In the genomic region with DNA sequence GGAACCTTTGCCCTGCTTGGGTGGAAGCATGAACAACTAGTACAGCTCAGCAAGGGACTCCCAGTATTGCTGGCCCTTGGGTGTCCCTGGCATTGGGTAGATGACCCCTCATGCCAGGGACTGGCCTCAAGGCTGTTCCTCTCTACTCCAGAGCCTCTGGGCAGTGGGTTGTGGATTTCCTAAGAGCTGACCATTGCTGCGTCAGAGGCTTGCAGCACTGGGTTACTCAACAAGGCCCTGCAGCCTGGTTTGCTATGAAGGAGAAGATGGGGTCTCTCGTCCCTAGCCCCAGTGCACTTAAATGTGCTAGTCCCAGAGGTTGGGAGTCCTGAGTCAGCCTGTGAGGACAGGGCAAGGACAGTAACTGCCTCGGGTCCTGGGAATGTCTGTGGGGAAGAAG, we compare ENCODE assay signal across 2 cellular contexts.
TF ChIP-seq lines count a peak whose summit lies in the region.

No MANE protein-coding gene starts in this region.

TF ChIP-seq in GM12878, 131 proteins besides CTCF, POLR2A, EP300 and RAD21:
- TF ChIP-seq SPI1 (IDR thresholded peaks at IDR 0.05; ENCODE audit: borderline replicate concordance, insufficient read depth, low read depth, low read length) = no peak
- no peak for TF ChIP-seq ETV6 (conservative IDR thresholded peaks at IDR 0.05 in 1 of 2, IDR thresholded peaks at IDR 0.05 in 1 of 2; ENCODE audit: borderline replicate concordance in 1 of 2, low read depth in 1 of 2)
- no peak for TF ChIP-seq TCF7 (IDR thresholded peaks at IDR 0.05; ENCODE audit: borderline replicate concordance)
- TF ChIP-seq PML (IDR thresholded peaks at IDR 0.05; ENCODE audit: low read length) = no peak
- TF ChIP-seq STAT1 (conservative IDR thresholded peaks at IDR 0.05) = no peak
TF ChIP-seq in GM12878: peak in this region for 0.

TF ChIP-seq in GM23338, 12 proteins besides CTCF, POLR2A, EP300 and RAD21:
- TF ChIP-seq JUNB (IDR thresholded peaks at IDR 0.05; ENCODE audit: unreplicated experiment) (no peak), STAT1 (IDR thresholded peaks at IDR 0.05; ENCODE audit: unreplicated experiment) (no peak), CREB1 (CRISPR knock-in tag; IDR thresholded peaks at IDR 0.05; ENCODE audit: low read depth) (no peak), EZH2 (IDR thresholded peaks at IDR 0.05; ENCODE audit: low read depth, unreplicated experiment) (no peak), ZNF331 (CRISPR knock-in tag; IDR thresholded peaks at IDR 0.05; ENCODE audit: low read depth) (no peak), ZNF114 (CRISPR knock-in tag; IDR thresholded peaks at IDR 0.05) (no peak), POLR2AphosphoS5 (IDR thresholded peaks at IDR 0.05; ENCODE audit: low read depth) (no peak), NANOG (IDR thresholded peaks at IDR 0.05; ENCODE audit: borderline replicate concordance) (no peak), EZH2phosphoT487 (IDR thresholded peaks at IDR 0.05; ENCODE audit: unreplicated experiment) (no peak)
- TF ChIP-seq, protein P1, sequence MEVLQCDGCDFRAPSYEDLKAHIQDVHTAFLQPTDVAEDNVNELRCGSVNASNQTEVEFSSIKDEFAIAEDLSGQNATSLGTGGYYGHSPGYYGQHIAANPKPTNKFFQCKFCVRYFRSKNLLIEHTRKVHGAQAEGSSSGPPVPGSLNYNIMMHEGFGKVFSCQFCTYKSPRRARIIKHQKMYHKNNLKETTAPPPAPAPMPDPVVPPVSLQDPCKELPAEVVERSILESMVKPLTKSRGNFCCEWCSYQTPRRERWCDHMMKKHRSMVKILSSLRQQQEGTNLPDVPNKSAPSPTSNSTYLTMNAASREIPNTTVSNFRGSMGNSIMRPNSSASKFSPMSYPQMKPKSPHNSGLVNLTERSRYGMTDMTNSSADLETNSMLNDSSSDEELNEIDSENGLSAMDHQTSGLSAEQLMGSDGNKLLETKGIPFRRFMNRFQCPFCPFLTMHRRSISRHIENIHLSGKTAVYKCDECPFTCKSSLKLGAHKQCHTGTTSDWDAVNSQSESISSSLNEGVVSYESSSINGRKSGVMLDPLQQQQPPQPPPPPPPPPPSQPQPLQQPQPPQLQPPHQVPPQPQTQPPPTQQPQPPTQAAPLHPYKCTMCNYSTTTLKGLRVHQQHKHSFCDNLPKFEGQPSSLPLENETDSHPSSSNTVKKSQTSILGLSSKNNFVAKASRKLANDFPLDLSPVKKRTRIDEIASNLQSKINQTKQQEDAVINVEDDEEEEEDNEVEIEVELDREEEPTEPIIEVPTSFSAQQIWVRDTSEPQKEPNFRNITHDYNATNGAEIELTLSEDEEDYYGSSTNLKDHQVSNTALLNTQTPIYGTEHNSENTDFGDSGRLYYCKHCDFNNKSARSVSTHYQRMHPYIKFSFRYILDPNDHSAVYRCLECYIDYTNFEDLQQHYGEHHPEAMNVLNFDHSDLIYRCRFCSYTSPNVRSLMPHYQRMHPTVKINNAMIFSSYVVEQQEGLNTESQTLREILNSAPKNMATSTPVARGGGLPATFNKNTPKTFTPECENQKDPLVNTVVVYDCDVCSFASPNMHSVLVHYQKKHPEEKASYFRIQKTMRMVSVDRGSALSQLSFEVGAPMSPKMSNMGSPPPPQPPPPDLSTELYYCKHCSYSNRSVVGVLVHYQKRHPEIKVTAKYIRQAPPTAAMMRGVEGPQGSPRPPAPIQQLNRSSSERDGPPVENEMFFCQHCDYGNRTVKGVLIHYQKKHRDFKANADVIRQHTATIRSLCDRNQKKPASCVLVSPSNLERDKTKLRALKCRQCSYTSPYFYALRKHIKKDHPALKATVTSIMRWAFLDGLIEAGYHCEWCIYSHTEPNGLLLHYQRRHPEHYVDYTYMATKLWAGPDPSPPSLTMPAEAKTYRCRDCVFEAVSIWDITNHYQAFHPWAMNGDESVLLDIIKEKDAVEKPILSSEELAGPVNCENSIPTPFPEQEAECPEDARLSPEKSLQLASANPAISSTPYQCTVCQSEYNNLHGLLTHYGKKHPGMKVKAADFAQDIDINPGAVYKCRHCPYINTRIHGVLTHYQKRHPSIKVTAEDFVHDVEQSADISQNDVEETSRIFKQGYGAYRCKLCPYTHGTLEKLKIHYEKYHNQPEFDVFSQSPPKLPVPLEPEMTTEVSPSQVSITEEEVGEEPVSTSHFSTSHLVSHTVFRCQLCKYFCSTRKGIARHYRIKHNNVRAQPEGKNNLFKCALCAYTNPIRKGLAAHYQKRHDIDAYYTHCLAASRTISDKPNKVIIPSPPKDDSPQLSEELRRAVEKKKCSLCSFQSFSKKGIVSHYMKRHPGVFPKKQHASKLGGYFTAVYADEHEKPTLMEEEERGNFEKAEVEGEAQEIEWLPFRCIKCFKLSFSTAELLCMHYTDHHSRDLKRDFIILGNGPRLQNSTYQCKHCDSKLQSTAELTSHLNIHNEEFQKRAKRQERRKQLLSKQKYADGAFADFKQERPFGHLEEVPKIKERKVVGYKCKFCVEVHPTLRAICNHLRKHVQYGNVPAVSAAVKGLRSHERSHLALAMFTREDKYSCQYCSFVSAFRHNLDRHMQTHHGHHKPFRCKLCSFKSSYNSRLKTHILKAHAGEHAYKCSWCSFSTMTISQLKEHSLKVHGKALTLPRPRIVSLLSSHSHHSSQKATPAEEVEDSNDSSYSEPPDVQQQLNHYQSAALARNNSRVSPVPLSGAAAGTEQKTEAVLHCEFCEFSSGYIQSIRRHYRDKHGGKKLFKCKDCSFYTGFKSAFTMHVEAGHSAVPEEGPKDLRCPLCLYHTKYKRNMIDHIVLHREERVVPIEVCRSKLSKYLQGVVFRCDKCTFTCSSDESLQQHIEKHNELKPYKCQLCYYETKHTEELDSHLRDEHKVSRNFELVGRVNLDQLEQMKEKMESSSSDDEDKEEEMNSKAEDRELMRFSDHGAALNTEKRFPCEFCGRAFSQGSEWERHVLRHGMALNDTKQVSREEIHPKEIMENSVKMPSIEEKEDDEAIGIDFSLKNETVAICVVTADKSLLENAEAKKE (CRISPR knock-in tag; IDR thresholded peaks at IDR 0.05) = no peak
- TF ChIP-seq, protein P2, sequence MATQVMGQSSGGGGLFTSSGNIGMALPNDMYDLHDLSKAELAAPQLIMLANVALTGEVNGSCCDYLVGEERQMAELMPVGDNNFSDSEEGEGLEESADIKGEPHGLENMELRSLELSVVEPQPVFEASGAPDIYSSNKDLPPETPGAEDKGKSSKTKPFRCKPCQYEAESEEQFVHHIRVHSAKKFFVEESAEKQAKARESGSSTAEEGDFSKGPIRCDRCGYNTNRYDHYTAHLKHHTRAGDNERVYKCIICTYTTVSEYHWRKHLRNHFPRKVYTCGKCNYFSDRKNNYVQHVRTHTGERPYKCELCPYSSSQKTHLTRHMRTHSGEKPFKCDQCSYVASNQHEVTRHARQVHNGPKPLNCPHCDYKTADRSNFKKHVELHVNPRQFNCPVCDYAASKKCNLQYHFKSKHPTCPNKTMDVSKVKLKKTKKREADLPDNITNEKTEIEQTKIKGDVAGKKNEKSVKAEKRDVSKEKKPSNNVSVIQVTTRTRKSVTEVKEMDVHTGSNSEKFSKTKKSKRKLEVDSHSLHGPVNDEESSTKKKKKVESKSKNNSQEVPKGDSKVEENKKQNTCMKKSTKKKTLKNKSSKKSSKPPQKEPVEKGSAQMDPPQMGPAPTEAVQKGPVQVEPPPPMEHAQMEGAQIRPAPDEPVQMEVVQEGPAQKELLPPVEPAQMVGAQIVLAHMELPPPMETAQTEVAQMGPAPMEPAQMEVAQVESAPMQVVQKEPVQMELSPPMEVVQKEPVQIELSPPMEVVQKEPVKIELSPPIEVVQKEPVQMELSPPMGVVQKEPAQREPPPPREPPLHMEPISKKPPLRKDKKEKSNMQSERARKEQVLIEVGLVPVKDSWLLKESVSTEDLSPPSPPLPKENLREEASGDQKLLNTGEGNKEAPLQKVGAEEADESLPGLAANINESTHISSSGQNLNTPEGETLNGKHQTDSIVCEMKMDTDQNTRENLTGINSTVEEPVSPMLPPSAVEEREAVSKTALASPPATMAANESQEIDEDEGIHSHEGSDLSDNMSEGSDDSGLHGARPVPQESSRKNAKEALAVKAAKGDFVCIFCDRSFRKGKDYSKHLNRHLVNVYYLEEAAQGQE (IDR thresholded peaks at IDR 0.05; ENCODE audit: unreplicated experiment) = no peak
- TF ChIP-seq, protein P3, sequence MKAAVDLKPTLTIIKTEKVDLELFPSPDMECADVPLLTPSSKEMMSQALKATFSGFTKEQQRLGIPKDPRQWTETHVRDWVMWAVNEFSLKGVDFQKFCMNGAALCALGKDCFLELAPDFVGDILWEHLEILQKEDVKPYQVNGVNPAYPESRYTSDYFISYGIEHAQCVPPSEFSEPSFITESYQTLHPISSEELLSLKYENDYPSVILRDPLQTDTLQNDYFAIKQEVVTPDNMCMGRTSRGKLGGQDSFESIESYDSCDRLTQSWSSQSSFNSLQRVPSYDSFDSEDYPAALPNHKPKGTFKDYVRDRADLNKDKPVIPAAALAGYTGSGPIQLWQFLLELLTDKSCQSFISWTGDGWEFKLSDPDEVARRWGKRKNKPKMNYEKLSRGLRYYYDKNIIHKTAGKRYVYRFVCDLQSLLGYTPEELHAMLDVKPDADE (IDR thresholded peaks at IDR 0.05) = no peak
